Comparison of ENCODE assay signal across 27 cellular contexts in the genomic region with DNA sequence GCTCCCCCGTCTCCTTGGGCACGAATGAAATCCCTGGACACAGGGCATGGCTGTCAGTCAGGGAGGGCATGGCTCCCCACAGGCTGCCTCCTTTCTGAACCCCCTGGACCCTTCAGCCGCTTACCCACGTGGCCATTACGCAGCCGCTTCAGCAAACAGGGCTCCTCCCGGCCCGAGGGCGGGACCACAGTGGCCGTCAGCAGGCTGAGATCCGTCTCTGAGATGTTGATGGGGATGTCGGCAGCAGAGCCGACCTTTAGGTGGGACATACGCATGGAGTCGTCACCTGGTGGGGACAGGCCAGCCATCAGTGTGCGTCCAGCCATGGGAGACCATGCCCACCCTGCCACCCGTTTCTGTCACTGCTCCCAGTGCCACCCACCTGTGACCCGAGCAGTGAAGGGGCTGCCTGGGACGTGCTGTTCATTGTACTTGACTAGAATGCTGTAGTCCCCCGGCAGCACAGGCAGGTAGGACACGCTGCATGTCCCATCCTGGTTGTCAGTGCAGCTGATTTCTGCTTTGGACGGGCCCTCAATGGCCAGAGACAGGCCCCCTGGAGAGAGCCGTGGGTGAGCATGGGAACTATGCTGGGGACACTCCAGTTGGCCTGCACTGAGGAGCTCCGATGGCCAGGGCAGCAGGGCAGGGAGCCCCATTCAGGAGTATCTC. TPM values are rescaled to one million over a fixed set of nuclear protein-coding genes. Genes with fewer than 3 reads are reported as not detected.
DNase-seq lines count a peak whose midpoint lies in the region; ATAC-seq and TF ChIP-seq lines count a peak whose summit lies in the region.
"Had no signal": no experiment of that assay in that cellular context is flagged by ENCODE, and none has a peak within 500 bp of the region (broad histone marks: within the 10 kb centered on the region; RNA-seq: fewer than 3 reads in every experiment).

No MANE protein-coding gene starts in this region.

- no peaks in the 10 kb centered on the region for H3K27me3 ChIP-seq in cardiac muscle cell
- H3K27me3 ChIP-seq: suprapubic skin, uterus had no signal

- peaks cover 38% of the 10 kb centered on the region for H3K36me3 ChIP-seq in cardiac muscle cell
- H3K36me3 ChIP-seq: breast epithelium, uterus had no signal

- DNase-seq in cardiac muscle cell (ENCODE audit: low read depth in 1 of 2, low spot score in 1 of 2) (no peak), left cardiac atrium (no peak), HCEC 1CT (peak; percentile 1), SHP77 treated with DMSO at 0.1 percent for 48 hours (lab: John Stamatoyannopoulos, UW) (no peak), erythroblast (lab: John Stamatoyannopoulos, UW) (no peak)
- DNase-seq in effector memory CD8-positive, alpha-beta T cell: peak in 1 of 3 experiments; percentile 1
- DNase-seq in stimulated activated naive B cell treated with anti-CD40 and anti-IgM and Interleukin-4, amounts not matched to agents 10 μg/mL and 1 μg/mL and 100 μg/mL, for 72 hours: no peak
- DNase-seq: ACHN; activated CD4-positive, alpha-beta T cell treated with anti-CD3 and anti-CD28 coated beads, Interleukin-2, amount 50 U/mL, for 48 hours; activated gamma-delta T cell treated with Interleukin-2 at 50 U/mL for 16 hours; activated T-cell treated with anti-CD3 and anti-CD28 coated beads, Interleukin-2, amount 50 U/mL, for 1 hour; C1 segment of cervical spinal cord; H9; kidney glomerular epithelial cell; NCI-H1105; NCI-H2081; NCI-H446; occipital lobe; T-helper 9 cell had no signal

- no peak overlapping the region for H3K4me3 ChIP-seq in cardiac muscle cell
- H3K4me3 ChIP-seq: breast epithelium, coronary artery, suprapubic skin, uterus had no signal

- H3K9me3 ChIP-seq in cardiac muscle cell (ENCODE audit: low read depth): no peaks in the 10 kb centered on the region
- H3K9me3 ChIP-seq: breast epithelium, suprapubic skin, uterus had no signal

- no peak for ATAC-seq in left cardiac atrium
- no peak for ATAC-seq in effector memory CD8-positive, alpha-beta T cell (replicated peaks)
- ATAC-seq in stimulated activated naive B cell treated with anti-CD40 and anti-IgM and Interleukin-4, amounts not matched to agents 10 μg/mL and 1 μg/mL and 100 μg/mL, for 72 hours (replicated peaks): no peak
- no peak for ATAC-seq in HG02678 (IDR thresholded peaks at IDR 0.05; ENCODE audit: unreplicated experiment)

- no peak for TF ChIP-seq POLR2A in erythroblast (IDR thresholded peaks at IDR 0.05; ENCODE audit: low read length)

- H3K4me1 ChIP-seq in cardiac muscle cell (ENCODE audit: low read depth): no peaks in the 10 kb centered on the region
- H3K4me1 ChIP-seq: breast epithelium, uterus had no signal

- peaks cover 6 to 45% of the 10 kb centered on the region in 2 donors for H3K4me1 Mint-ChIP-seq in effector memory CD8-positive, alpha-beta T cell (ENCODE audit: low read depth in 2 of 2)
- H3K4me1 Mint-ChIP-seq in stimulated activated naive B cell treated with anti-CD40 and anti-IgM and Interleukin-4, amounts not matched to agents 10 μg/mL and 1 μg/mL and 100 μg/mL, for 72 hours: peaks cover 18 to 23% of the 10 kb centered on the region in 2 donors
- H3K4me1 Mint-ChIP-seq: H9 had no signal

- H3K27ac ChIP-seq in cardiac muscle cell: peak overlapping the region; percentile 23
- H3K27ac ChIP-seq: breast epithelium, suprapubic skin, uterus had no signal

- no peaks in the 10 kb centered on the region for H3K27me3 Mint-ChIP-seq in effector memory CD8-positive, alpha-beta T cell
- no peaks in the 10 kb centered on the region for H3K27me3 Mint-ChIP-seq in stimulated activated naive B cell treated with anti-CD40 and anti-IgM and Interleukin-4, amounts not matched to agents 10 μg/mL and 1 μg/mL and 100 μg/mL, for 72 hours
- H3K27me3 Mint-ChIP-seq: memory B cell had no signal

- intact Hi-C loops in left cardiac atrium (cut with DNase I): no loop called here

- TF ChIP-seq CTCF in cardiac muscle cell (IDR thresholded peaks at IDR 0.05; ENCODE audit: low read depth, low read length): no peak

- H3K4me3 Mint-ChIP-seq in effector memory CD8-positive, alpha-beta T cell: peak overlapping the region in 1 of 2 donors; percentile 77
- H3K4me3 Mint-ChIP-seq in stimulated activated naive B cell treated with anti-CD40 and anti-IgM and Interleukin-4, amounts not matched to agents 10 μg/mL and 1 μg/mL and 100 μg/mL, for 72 hours: no peak overlapping the region
- H3K4me3 Mint-ChIP-seq: H9, memory B cell had no signal

- H3K27ac Mint-ChIP-seq in effector memory CD8-positive, alpha-beta T cell: peak overlapping the region; percentile 44 to 99
- H3K27ac Mint-ChIP-seq in stimulated activated naive B cell treated with anti-CD40 and anti-IgM and Interleukin-4, amounts not matched to agents 10 μg/mL and 1 μg/mL and 100 μg/mL, for 72 hours: peak overlapping the region; percentile 47
- H3K27ac Mint-ChIP-seq: H9, memory B cell had no signal

- peaks cover 100% of the 10 kb centered on the region for H3K36me3 Mint-ChIP-seq in effector memory CD8-positive, alpha-beta T cell (ENCODE audit: insufficient read depth)
- H3K36me3 Mint-ChIP-seq in stimulated activated naive B cell treated with anti-CD40 and anti-IgM and Interleukin-4, amounts not matched to agents 10 μg/mL and 1 μg/mL and 100 μg/mL, for 72 hours: peaks cover 29 to 38% of the 10 kb centered on the region in 2 donors

- H3K9me3 Mint-ChIP-seq in effector memory CD8-positive, alpha-beta T cell: no peaks in the 10 kb centered on the region
- H3K9me3 Mint-ChIP-seq in stimulated activated naive B cell treated with anti-CD40 and anti-IgM and Interleukin-4, amounts not matched to agents 10 μg/mL and 1 μg/mL and 100 μg/mL, for 72 hours: no peaks in the 10 kb centered on the region
- H3K9me3 Mint-ChIP-seq: memory B cell had no signal

RNA-seq across cellular contexts. Expression of a gene that starts 21.1 kb away (rescaled TPM):
- 405 and 447 TPM in 2 replicates for total RNA-seq in cardiac muscle cell
- polyA plus RNA-seq in cardiac muscle cell: 250 and 341 TPM in 2 replicates
- 100 to 1,000 TPM; 406 to 476 TPM for total RNA-seq in left cardiac atrium

RNA-seq across cellular contexts. Expression of a gene that starts 25.8 kb away (rescaled TPM):
- total RNA-seq in cardiac muscle cell: 56.9 and 66.2 TPM in 2 replicates
- polyA plus RNA-seq in cardiac muscle cell: 77.7 and 91.2 TPM in 2 replicates
- total RNA-seq in left cardiac atrium: 10 to 100 TPM; 54.5 to 70.9 TPM

RNA-seq across cellular contexts. Expression of a gene that starts 44.9 kb away (rescaled TPM):
- total RNA-seq in cardiac muscle cell: 2,299 and 4,006 TPM in 2 replicates
- 1,000 and 1,150 TPM in 2 replicates for polyA plus RNA-seq in cardiac muscle cell
- 1,000 to 10,000 TPM; 2,090 to 2,230 TPM for total RNA-seq in left cardiac atrium

RNA-seq across cellular contexts. Expression of a gene that starts 55.7 kb away (rescaled TPM):
- 34.3 and 40.4 TPM in 2 replicates for total RNA-seq in cardiac muscle cell
- 24.8 and 26.1 TPM in 2 replicates for polyA plus RNA-seq in cardiac muscle cell
- total RNA-seq in left cardiac atrium: 10 to 100 TPM; 41.9 to 42.8 TPM

RNA-seq across cellular contexts. Expression of a gene that starts 57.7 kb away (rescaled TPM):
- not detected in 2 replicates for total RNA-seq in cardiac muscle cell
- not detected in 2 replicates for polyA plus RNA-seq in cardiac muscle cell
- total RNA-seq in left cardiac atrium: 1 to 10 TPM; 4.1 to 7.0 TPM
- total RNA-seq: glomerular endothelial cell, H9, myocyte had no signal
